In genomic region chr1:99836171-99837122, GRCh38 we compare ENCODE assay signal across 8 cellular contexts. TPM values are rescaled to one million over a fixed set of nuclear protein-coding genes. Genes with fewer than 3 reads are reported as not detected.
A peak's percentile ranks its signal among the peaks of the same experiment; 100 is the strongest.
DNase-seq lines count a peak whose midpoint lies in the region; ATAC-seq, FAIRE-seq and TF ChIP-seq lines count a peak whose summit lies in the region.
"Not testable (repeated sequence)": the region's sequence is repeated elsewhere in the genome, so short reads cannot be mapped to it uniquely, and the experiment has no call there.

No MANE protein-coding gene starts in this region.

- H3K36me3 ChIP-seq in HUES48 (ENCODE audit: control insufficient read depth, insufficient read depth, low read length); neural progenitor cell; skeletal muscle tissue (ENCODE audit: control insufficient read depth in 3 of 3, insufficient read depth in 3 of 3, low read length in 3 of 3): not testable (repeated sequence)

- FAIRE-seq in D721Med (lab: Jason Lieb, UNC) = peak; percentile 11

- not testable (repeated sequence) for H3K4me3 ChIP-seq in HUES48 (ENCODE audit: low read depth, low read length); neural progenitor cell
- peak overlapping the region in 1 of 3 donors; percentile 32 for H3K4me3 ChIP-seq in skeletal muscle tissue (ENCODE audit: low read length in 3 of 3)

- peaks cover 17% of the 10 kb centered on the region for H3K4me1 Mint-ChIP-seq in WTC11
- not testable (repeated sequence) for H3K4me1 Mint-ChIP-seq in neural progenitor cell

- H3K4me2 ChIP-seq in neural progenitor cell = not testable (repeated sequence)

- peaks cover 14% of the 10 kb centered on the region for H3K36me3 Mint-ChIP-seq in WTC11
- not testable (repeated sequence) for H3K36me3 Mint-ChIP-seq in neural progenitor cell

- not testable (repeated sequence) for DNase-seq in D721Med (ENCODE audit: insufficient read length, low spot score); WTC11 (ENCODE audit: low spot score); neural progenitor cell (ENCODE audit: low spot score)
- DNase-seq in NCI-H2107 treated with DMSO at 0.1 percent for 48 hours (lab: John Stamatoyannopoulos, UW; ENCODE audit: unreplicated experiment) (peak; percentile 31), NCI-H748 (lab: John Stamatoyannopoulos, UW; ENCODE audit: unreplicated experiment) (peak; percentile 48), islet precursor cell (peak; percentile 62)

- H2AFZ ChIP-seq in neural progenitor cell (replicated peaks) = peak overlapping the region; percentile 8

- not testable (repeated sequence) for H3K9ac ChIP-seq in HUES48 (ENCODE audit: low read depth, low read length); neural progenitor cell; skeletal muscle tissue (ENCODE audit: low read depth in 1 of 3, low read length in 3 of 3)

- H3K9me3 Mint-ChIP-seq in WTC11 (peaks cover 35% of the 10 kb centered on the region), neural progenitor cell (peaks cover 19% of the 10 kb centered on the region)

- not testable (repeated sequence) for H3K4me3 Mint-ChIP-seq in WTC11, neural progenitor cell

- TF ChIP-seq CTCF in D721Med (IDR thresholded peaks at IDR 0.05; ENCODE audit: insufficient read depth, missing control alignments); WTC11 (IDR thresholded peaks at IDR 0.05); neural progenitor cell (IDR thresholded peaks at IDR 0.05): not testable (repeated sequence)

- H3K27ac Mint-ChIP-seq in WTC11 = peak overlapping the region; percentile 58
- not testable (repeated sequence) for H3K27ac Mint-ChIP-seq in neural progenitor cell

- POLR2A ChIA-PET in WTC11 (lab: Charles Lee) = interaction anchor here (0.7 kb wide), 1 partner anchor 1599 kb away, joined by 3 read pairs; no protein-coding TSS in a partner anchor

- ATAC-seq in WTC11 = not testable (repeated sequence)

- not testable (repeated sequence) for H3K4me1 ChIP-seq in HUES48 (ENCODE audit: control insufficient read depth, insufficient read depth, low read length); neural progenitor cell
- H3K4me1 ChIP-seq in skeletal muscle tissue (ENCODE audit: control insufficient read depth in 3 of 3, insufficient read depth in 3 of 3, low read length in 3 of 3) = peaks cover 0 to 16% (median 12%) of the 10 kb centered on the region in 3 donors

- not testable (repeated sequence) for H3K79me2 ChIP-seq in neural progenitor cell (ENCODE audit: low read depth)

- H4K20me1 ChIP-seq in neural progenitor cell (ENCODE audit: low read depth) = not testable (repeated sequence)

- not testable (repeated sequence) for H3K27me3 Mint-ChIP-seq in WTC11 (ENCODE audit: low read depth); neural progenitor cell (ENCODE audit: insufficient read depth, low read depth)

- not testable (repeated sequence) for H3K9me3 ChIP-seq in HUES48 (ENCODE audit: control insufficient read depth, insufficient read depth, low read length); neural progenitor cell (ENCODE audit: low read depth); skeletal muscle tissue (ENCODE audit: control insufficient read depth in 3 of 3, low read length in 3 of 3)

- H3K27me3 ChIP-seq in HUES48 (ENCODE audit: control insufficient read depth, insufficient read depth, low read length); neural progenitor cell; skeletal muscle tissue (ENCODE audit: control insufficient read depth in 3 of 3, insufficient read depth in 3 of 3, low read length in 3 of 3): not testable (repeated sequence)

- H3K27ac ChIP-seq in HUES48 (ENCODE audit: low read depth, low read length) = peak overlapping the region; percentile 60
- H3K27ac ChIP-seq in neural progenitor cell = not testable (repeated sequence)
- H3K27ac ChIP-seq in skeletal muscle tissue (ENCODE audit: low read depth, low read length) = peak overlapping the region; percentile 84

- CTCF ChIA-PET in WTC11 (lab: Charles Lee) = not testable (repeated sequence)

- not testable (repeated sequence) for H3F3A ChIP-seq in neural progenitor cell (ENCODE audit: low read depth)

RNA-seq across cellular contexts. Expression of gene AGL, which starts 13.7 kb away (rescaled TPM):
- total RNA-seq in WTC11 (2021) (20.2 to 22.5 TPM (median 21.6 TPM) in 3 replicates), neural progenitor cell (ENCODE audit: low replicate concordance) (13.0 and 23.4 TPM in 2 replicates), skeletal muscle tissue (156 TPM)
